19 cellular contexts compared by ENCODE assay signal in genomic region chr2:241891315-241891987, GRCh38. TPM values are rescaled to one million over a fixed set of nuclear protein-coding genes. Genes with fewer than 3 reads are reported as not detected.
DNase-seq lines count a peak whose midpoint lies in the region; ATAC-seq and TF ChIP-seq lines count a peak whose summit lies in the region.
"Had no signal": no experiment of that assay in that cellular context is flagged by ENCODE, and none has a peak within 500 bp of the region (broad histone marks: within the 10 kb centered on the region; RNA-seq: fewer than 3 reads in every experiment).

No MANE protein-coding gene starts in this region.

- 80% methylated on average over 14 of the region's 27 CpGs for WGBS in right lobe of liver (ENCODE audit: insufficient coverage, low coverage, low lambda C conversion rate, missing lambda C conversion rate)

- H3K4me1 ChIP-seq in left ventricle myocardium inferior: no peaks in the 10 kb centered on the region
- peaks cover 0 to 24% (median 8%) of the 10 kb centered on the region in 4 donors for H3K4me1 ChIP-seq in right lobe of liver
- peaks cover 5 to 6% of the 10 kb centered on the region in 2 donors for H3K4me1 ChIP-seq in uterus
- peaks cover 10% of the 10 kb centered on the region for H3K4me1 ChIP-seq in HAP-1
- H3K4me1 ChIP-seq: colonic mucosa had no signal

- TF ChIP-seq CTCF in left ventricle myocardium inferior (IDR thresholded peaks at IDR 0.05; ENCODE audit: borderline replicate concordance) (no peak), VCaP (conservative IDR thresholded peaks at IDR 0.05) (no peak), right lobe of liver (IDR thresholded peaks at IDR 0.05) (no peak), uterus (IDR thresholded peaks at IDR 0.05) (no peak)

- in situ Hi-C loops in HAP-1 (cut with MboI; ENCODE audit: low sequenced_read_pairs): no loop called here

- ATAC-seq in Right ventricle myocardium inferior: no peak
- peak in 1 of 4 donors; percentile 4 for ATAC-seq in right lobe of liver
- ATAC-seq: activated CD4-positive, CD25-positive, alpha-beta regulatory T cell treated with anti-CD3 and anti-CD28 coated beads, Interleukin-2, amount 50 U/mL, for 24 hours; activated T-cell treated with anti-CD3 and anti-CD28 coated beads, Interleukin-2, amount 50 U/mL, for 72 hours had no signal

- no peaks in the 10 kb centered on the region for H3K27me3 ChIP-seq in left ventricle myocardium inferior (ENCODE audit: low read depth)
- no peaks in the 10 kb centered on the region for H3K27me3 ChIP-seq in right lobe of liver
- no peaks in the 10 kb centered on the region for H3K27me3 ChIP-seq in uterus
- H3K27me3 ChIP-seq in HAP-1 (ENCODE audit: low read depth): no peaks in the 10 kb centered on the region
- H3K27me3 ChIP-seq: colonic mucosa, neutrophil had no signal

- H3K27ac ChIP-seq in left ventricle myocardium inferior (replicated peaks) (no peak overlapping the region), VCaP (peak overlapping the region; percentile 98), right lobe of liver (peak overlapping the region in 2 of 3 donors; percentile 44 to 70), uterus (peak overlapping the region; percentile 82 to 85)
- H3K27ac ChIP-seq: colonic mucosa, neutrophil, SK-N-MC had no signal

- no peak overlapping the region for H3K4me3 ChIP-seq in left ventricle myocardium inferior
- no peak overlapping the region for H3K4me3 ChIP-seq in right lobe of liver
- H3K4me3 ChIP-seq in uterus: no peak overlapping the region
- H3K4me3 ChIP-seq in HAP-1: no peak overlapping the region
- H3K4me3 ChIP-seq: colonic mucosa, SK-N-MC had no signal

- DNase-seq in Right ventricle myocardium inferior (ENCODE audit: missing footprints) (peak; percentile 44), left ventricle myocardium inferior (no peak), right lobe of liver (peak in 1 of 3 donors; percentile 55), uterus (no peak), HAP-1 (ENCODE audit: low spot score in 2 of 2) (no peak), RKO (ENCODE audit: low spot score) (no peak)
- DNase-seq in activated T-cell treated with anti-CD3 and anti-CD28 coated beads, Interleukin-2, amount 50 U/mL, for 48 hours: no peak
- DNase-seq: activated T-cell treated with anti-CD3 and anti-CD28 coated beads, Interleukin-2, amount 50 U/mL, for 72 hours; colonic mucosa; GOT3; MM.1S; NCI-H1436 treated with DMSO at 0.1 percent for 48 hours; stimulated activated CD4-positive, alpha-beta T cell treated with anti-CD3 and anti-CD28 coated beads, Interleukin-15, amount 100 ng/mL, for 24 hours had no signal

- H3K36me3 ChIP-seq in left ventricle myocardium inferior: no peaks in the 10 kb centered on the region
- no peaks in the 10 kb centered on the region for H3K36me3 ChIP-seq in right lobe of liver
- no peaks in the 10 kb centered on the region for H3K36me3 ChIP-seq in uterus
- H3K36me3 ChIP-seq in HAP-1 (replicated peaks): no peaks in the 10 kb centered on the region
- H3K36me3 ChIP-seq: colonic mucosa, neutrophil had no signal

- TF ChIP-seq POLR2A in right lobe of liver (IDR thresholded peaks at IDR 0.05) (no peak), uterus (IDR thresholded peaks at IDR 0.05) (no peak)

- intact Hi-C loops in Right ventricle myocardium inferior (cut with DNase I): no loop called here
- intact Hi-C loops in left ventricle myocardium inferior (cut with micrococcal nuclease): no loop called here
- intact Hi-C loops in right lobe of liver (cut with DNase I): no loop called here
- intact Hi-C loops in uterus (cut with DNase I; ENCODE audit: low total_unique reads): no loop called here

- H3K9me3 ChIP-seq in left ventricle myocardium inferior (replicated peaks): no peaks in the 10 kb centered on the region
- no peaks in the 10 kb centered on the region for H3K9me3 ChIP-seq in right lobe of liver
- H3K9me3 ChIP-seq in uterus: no peaks in the 10 kb centered on the region
- no peaks in the 10 kb centered on the region for H3K9me3 ChIP-seq in HAP-1
- H3K9me3 ChIP-seq: colonic mucosa, neutrophil had no signal

RNA-seq across cellular contexts. Expression of gene RTP5, which starts 21.9 kb away (rescaled TPM):
- total RNA-seq in Right ventricle myocardium inferior (not detected), left ventricle myocardium inferior (not detected), right lobe of liver (not detected), uterus (under 1 TPM in 1 of 4 donors, not detected in 3; 0.15 TPM)
- total RNA-seq: colonic mucosa, fibroblast of lung, glomerular endothelial cell had no signal

RNA-seq across cellular contexts. Expression of gene PDCD1, which starts 32.8 kb away (rescaled TPM):
- 1.2 TPM for total RNA-seq in Right ventricle myocardium inferior
- 3.3 TPM for total RNA-seq in left ventricle myocardium inferior
- total RNA-seq in right lobe of liver: under 1 TPM in 3 of 6 experiments, not detected in 3; 0.19 to 0.61 (median 0.20) TPM
- under 1 TPM in 1 of 4 donors, not detected in 3; 0.21 TPM for total RNA-seq in uterus
- total RNA-seq: fibroblast of lung, glomerular endothelial cell had no signal
